ENCODE assay signal across 28 cellular contexts in genomic region chr2:242058116-242058680, GRCh38.
"Had no signal": no experiment of that assay in that cellular context is flagged by ENCODE, and none has a peak within 500 bp of the region (broad histone marks: within the 10 kb centered on the region; RNA-seq: fewer than 3 reads in every experiment).

No MANE protein-coding gene starts in this region.

- H3K9ac ChIP-seq: parathyroid adenoma had no signal

- H3K36me3 ChIP-seq: colonic mucosa, esophagus squamous epithelium, heart right ventricle, neutrophil, spleen, thoracic aorta, tibial nerve, upper lobe of left lung had no signal

- H2AFZ ChIP-seq: parathyroid adenoma had no signal

- H3K4me3 Mint-ChIP-seq: effector memory CD8-positive, alpha-beta T cell; mesothelial cell of epicardium; naive B cell; natural killer cell treated with Interleukin-12 subunit alpha and Interleukin-12 subunit beta and Interleukin-15 and Interleukin-18, amount 100 ng/mL, for 72 hours; neural crest cell; stimulated activated naive B cell treated with anti-CD40 and anti-IgM and Interleukin-4, amounts not matched to agents 10 μg/mL and 1 μg/mL and 100 μg/mL, for 72 hours; stimulated activated naive CD8-positive, alpha-beta T cell treated with anti-CD3 and anti-CD28 coated beads, Interleukin-15, Interleukin-2, amounts not matched to agents 100 ng/mL and 50 ng/mL, for 24 hours had no signal

- H3K36me3 Mint-ChIP-seq: mesothelial cell of epicardium; naive B cell; natural killer cell treated with Interleukin-12 subunit alpha and Interleukin-12 subunit beta and Interleukin-15 and Interleukin-18, amount 100 ng/mL, for 72 hours had no signal

- H3K9me3 ChIP-seq: colonic mucosa, esophagus squamous epithelium, mucosa of descending colon, neutrophil, upper lobe of left lung had no signal

- H3K4me1 Mint-ChIP-seq: mesothelial cell of epicardium; naive B cell; stimulated activated naive B cell treated with anti-CD40 and anti-IgM and Interleukin-4, amounts not matched to agents 10 μg/mL and 1 μg/mL and 100 μg/mL, for 72 hours had no signal

- H3K79me2 ChIP-seq: parathyroid adenoma had no signal

- H3K4me3 ChIP-seq: colonic mucosa, esophagus squamous epithelium, heart right ventricle, mucosa of descending colon, skin epidermis, spleen, thoracic aorta, tibial nerve, upper lobe of left lung had no signal

- H3K27ac ChIP-seq: colonic mucosa, esophagus squamous epithelium, heart right ventricle, neutrophil, parathyroid adenoma, skin epidermis, spleen, thoracic aorta, tibial nerve, upper lobe of left lung had no signal

- ATAC-seq: effector memory CD8-positive, alpha-beta T cell; heart right ventricle; left colon; left ventricle myocardium superior; mucosa of descending colon; natural killer cell treated with Interleukin-12 subunit alpha and Interleukin-12 subunit beta and Interleukin-15 and Interleukin-18, amount 100 ng/mL, for 72 hours; stimulated activated naive B cell treated with anti-CD40 and anti-IgM and Interleukin-4, amounts not matched to agents 10 μg/mL and 1 μg/mL and 100 μg/mL, for 72 hours had no signal

- H3K27me3 ChIP-seq: colonic mucosa, tibial nerve had no signal

- DNase-seq: colonic mucosa; dermis blood vessel endothelial cell; effector memory CD8-positive, alpha-beta T cell; erythroblast; esophagus squamous epithelium; foreskin melanocyte; glutamatergic neuron; heart right ventricle; hippocampal formation; kidney glomerular epithelial cell; left colon; left ventricle myocardium superior; mesenchymal stem cell; mucosa of descending colon; naive B cell; spleen; stimulated activated naive B cell treated with anti-CD40 and anti-IgM and Interleukin-4, amounts not matched to agents 10 μg/mL and 1 μg/mL and 100 μg/mL, for 72 hours had no signal

- H3K9me3 Mint-ChIP-seq: effector memory CD8-positive, alpha-beta T cell; natural killer cell treated with Interleukin-12 subunit alpha and Interleukin-12 subunit beta and Interleukin-15 and Interleukin-18, amount 100 ng/mL, for 72 hours; stimulated activated naive CD8-positive, alpha-beta T cell treated with anti-CD3 and anti-CD28 coated beads, Interleukin-15, Interleukin-2, amounts not matched to agents 100 ng/mL and 50 ng/mL, for 24 hours had no signal

- H3K27ac Mint-ChIP-seq: effector memory CD8-positive, alpha-beta T cell; mesothelial cell of epicardium; natural killer cell treated with Interleukin-12 subunit alpha and Interleukin-12 subunit beta and Interleukin-15 and Interleukin-18, amount 100 ng/mL, for 72 hours; progenitor cell of endocrine pancreas; stimulated activated naive B cell treated with anti-CD40 and anti-IgM and Interleukin-4, amounts not matched to agents 10 μg/mL and 1 μg/mL and 100 μg/mL, for 72 hours; stimulated activated naive CD8-positive, alpha-beta T cell treated with anti-CD3 and anti-CD28 coated beads, Interleukin-15, Interleukin-2, amounts not matched to agents 100 ng/mL and 50 ng/mL, for 24 hours had no signal

- H3K4me1 ChIP-seq: colonic mucosa, esophagus squamous epithelium, heart right ventricle, parathyroid adenoma, spleen, tibial nerve, upper lobe of left lung had no signal
